ENCODE assay signal across 16 cellular contexts in genomic region chr16:16001856-16002255, GRCh38. TPM values are rescaled to one million over a fixed set of nuclear protein-coding genes. Genes with fewer than 3 reads are reported as not detected.
DNase-seq lines count a peak whose midpoint lies in the region; ATAC-seq and TF ChIP-seq lines count a peak whose summit lies in the region.
"Had no signal": no experiment of that assay in that cellular context is flagged by ENCODE, and none has a peak within 500 bp of the region (broad histone marks: within the 10 kb centered on the region; RNA-seq: fewer than 3 reads in every experiment).

No MANE protein-coding gene starts in this region.

- no peaks in the 10 kb centered on the region for H3K27me3 Mint-ChIP-seq in activated CD4-positive, alpha-beta T cell treated with anti-CD3 and anti-CD28 coated beads, Interleukin-2, amount 10 ng/mL, durations not matched to agents 24 days and 14 days
- H3K27me3 Mint-ChIP-seq: CD4-positive, alpha-beta memory T cell had no signal

- peak overlapping the region; percentile 45 for H3K27ac Mint-ChIP-seq in activated CD4-positive, alpha-beta T cell treated with anti-CD3 and anti-CD28 coated beads, Interleukin-2, amount 10 ng/mL, durations not matched to agents 24 days and 14 days

- POLR2A ChIA-PET in Panc1 (lab: Charles Lee), result no interaction called here

- intact Hi-C loops in activated CD4-positive, alpha-beta T cell treated with anti-CD3 and anti-CD28 coated beads, Interleukin-2, amount 10 ng/mL, durations not matched to agents 24 days and 14 days (cut with micrococcal nuclease), result no loop called here
- intact Hi-C loops in Panc1 (cut with micrococcal nuclease; ENCODE audit: unreplicated experiment), result no loop called here

- ATAC-seq in Panc1, result no peak
- no peak for ATAC-seq in gastroesophageal sphincter
- ATAC-seq in HG03521 (IDR thresholded peaks at IDR 0.05; ENCODE audit: unreplicated experiment), result no peak
- ATAC-seq in HG02588 (IDR thresholded peaks at IDR 0.05; ENCODE audit: unreplicated experiment), result no peak
- ATAC-seq: GM12878, HCT116, PC-3 had no signal

- peaks cover 6% of the 10 kb centered on the region for H3K9me3 Mint-ChIP-seq in activated CD4-positive, alpha-beta T cell treated with anti-CD3 and anti-CD28 coated beads, Interleukin-2, amount 10 ng/mL, durations not matched to agents 24 days and 14 days
- H3K9me3 Mint-ChIP-seq: CD4-positive, alpha-beta memory T cell had no signal

- H3K36me3 Mint-ChIP-seq in activated CD4-positive, alpha-beta T cell treated with anti-CD3 and anti-CD28 coated beads, Interleukin-2, amount 10 ng/mL, durations not matched to agents 24 days and 14 days (ENCODE audit: low read depth), result peaks cover 38% of the 10 kb centered on the region

- DNase-seq in activated CD4-positive, alpha-beta T cell treated with anti-CD3 and anti-CD28 coated beads, Interleukin-2, amount 10 ng/mL, durations not matched to agents 24 days and 14 days, result no peak
- no peak for DNase-seq in activated CD4-positive, alpha-beta T cell treated with anti-CD3 and anti-CD28 coated beads for 4 hours
- DNase-seq in Panc1 (ENCODE audit: low read depth, low spot score), result no peak
- DNase-seq in foreskin fibroblast, result no peak
- DNase-seq: CD4-positive, alpha-beta memory T cell; GM23248; NCI-H1105; NCI-H1694; NCI-H524 treated with DMSO at 0.1 percent for 48 hours; PC-3; T-helper 1 cell had no signal

- WGBS in gastroesophageal sphincter (ENCODE audit: low coverage in 1 of 2), 2 donors, result 66 to 73% methylated on average over 3 to 4 of the region's 4 CpGs

- peak overlapping the region; percentile 76 for H3K27ac ChIP-seq in Panc1 (ENCODE audit: low read length)
- peak overlapping the region in 3 of 4 donors; percentile 40 to 81 (median 53) for H3K27ac ChIP-seq in gastroesophageal sphincter
- H3K27ac ChIP-seq: GM23248 had no signal

- in situ Hi-C loops in Panc1 (cut with HindIII; ENCODE audit: low pct_unique_long_range_greater_than_20kb, low sequenced_read_pairs), result no loop called here

- H3K27me3 ChIP-seq in Panc1 (ENCODE audit: control insufficient read depth, insufficient read depth, low read length) (no peaks in the 10 kb centered on the region), gastroesophageal sphincter (no peaks in the 10 kb centered on the region)

- no TSS peak for BruUV-seq in Panc1 (replicated peaks; lab: Mats Ljungman, UMichigan)

- TF ChIP-seq CTCF in Panc1 (IDR thresholded peaks at IDR 0.05) (no peak), gastroesophageal sphincter (IDR thresholded peaks at IDR 0.05) (no peak), foreskin fibroblast (IDR thresholded peaks at IDR 0.05; ENCODE audit: low read depth, low read length) (no peak)

- H3K9me3 ChIP-seq in Panc1 (ENCODE audit: control insufficient read depth, insufficient read depth, low read depth, low read length) (no peaks in the 10 kb centered on the region), gastroesophageal sphincter (no peaks in the 10 kb centered on the region)

- H3K4me3 Mint-ChIP-seq in activated CD4-positive, alpha-beta T cell treated with anti-CD3 and anti-CD28 coated beads, Interleukin-2, amount 10 ng/mL, durations not matched to agents 24 days and 14 days, result no peak overlapping the region
- H3K4me3 Mint-ChIP-seq: CD4-positive, alpha-beta memory T cell had no signal

- peaks cover 34% of the 10 kb centered on the region for H3K4me1 Mint-ChIP-seq in activated CD4-positive, alpha-beta T cell treated with anti-CD3 and anti-CD28 coated beads, Interleukin-2, amount 10 ng/mL, durations not matched to agents 24 days and 14 days

- no peak for TF ChIP-seq POLR2A in gastroesophageal sphincter (IDR thresholded peaks at IDR 0.05)

- H3K36me3 ChIP-seq in Panc1 (ENCODE audit: control insufficient read depth, insufficient read depth, low read length) (no peaks in the 10 kb centered on the region), gastroesophageal sphincter (no peaks in the 10 kb centered on the region)

- no peak for TF ChIP-seq EP300 in gastroesophageal sphincter (IDR thresholded peaks at IDR 0.05)

- peaks cover 68% of the 10 kb centered on the region for H3K4me1 ChIP-seq in Panc1 (ENCODE audit: control insufficient read depth, insufficient read depth, low read length)
- H3K4me1 ChIP-seq in gastroesophageal sphincter, result peaks cover 0 to 75% (median 14%) of the 10 kb centered on the region in 3 donors

- H3K4me3 ChIP-seq in Panc1 (ENCODE audit: low read depth in 2 of 2, low read length in 2 of 2) (no peak overlapping the region), gastroesophageal sphincter (no peak overlapping the region), foreskin fibroblast (ENCODE audit: low read depth in 1 of 2, low read length in 2 of 2) (no peak overlapping the region)
- H3K4me3 ChIP-seq: GM12878, GM23248 had no signal

- CTCF ChIA-PET in Panc1 (lab: Charles Lee), result no interaction called here

RNA-seq across cellular contexts. Expression of gene ABCC1, which starts 52.4 kb away (rescaled TPM):
- 92.2 and 93.5 TPM in 2 replicates for total RNA-seq in activated CD4-positive, alpha-beta T cell treated with anti-CD3 and anti-CD28 coated beads, Interleukin-2, amount 10 ng/mL, durations not matched to agents 24 days and 14 days
- 296 TPM for total RNA-seq in Panc1 (2021; ENCODE audit: unreplicated experiment)
- 397 TPM for polyA plus RNA-seq in Panc1 (2012; ENCODE audit: insufficient read length)
- total RNA-seq in gastroesophageal sphincter, result 100 to 1,000 TPM in 1 of 4 donors, 10 to 100 TPM in 3; 50.8 to 122 (median 63.1) TPM
